11 cellular contexts compared by ENCODE assay signal in genomic region chr3:101852983-101853382, GRCh38. TPM values are rescaled to one million over a fixed set of nuclear protein-coding genes. Genes with fewer than 3 reads are reported as not detected.
DNase-seq lines count a peak whose midpoint lies in the region; ATAC-seq and TF ChIP-seq lines count a peak whose summit lies in the region.
"Had no signal": no experiment of that assay in that cellular context is flagged by ENCODE, and none has a peak within 500 bp of the region (broad histone marks: within the 10 kb centered on the region; RNA-seq: fewer than 3 reads in every experiment).

No MANE protein-coding gene starts in this region.

- peaks cover 55% of the 10 kb centered on the region for H3K79me2 ChIP-seq in ACC112 (ENCODE audit: control insufficient read depth, insufficient read depth, low read length, unreplicated experiment)

- no peak for ATAC-seq in natural killer cell
- ATAC-seq in GM19463 (IDR thresholded peaks at IDR 0.05; ENCODE audit: unreplicated experiment), result no peak
- no peak for ATAC-seq in HG03045 (IDR thresholded peaks at IDR 0.05; ENCODE audit: unreplicated experiment)
- ATAC-seq: left lung had no signal

- no peaks in the 10 kb centered on the region for H3K27me3 Mint-ChIP-seq in natural killer cell (ENCODE audit: low read depth in 2 of 2)

- H3K4me3 ChIP-seq in ACC112 (ENCODE audit: low read depth, low read length) (peak overlapping the region; percentile 92; the same call in 1 of the 2 replicates), GM08714 (ENCODE audit: low read length) (peak overlapping the region; percentile 22; the same call in 1 of the 2 replicates), breast epithelium (peak overlapping the region in 2 of 3 donors; percentile 74 to 79)

- peaks cover 55% of the 10 kb centered on the region for H3K36me3 Mint-ChIP-seq in natural killer cell

- H3K27me3 ChIP-seq in ACC112 (ENCODE audit: insufficient read depth, low read length) (no peaks in the 10 kb centered on the region), breast epithelium (no peaks in the 10 kb centered on the region)
- H3K27me3 ChIP-seq: left lung had no signal

- H3K9me3 ChIP-seq in breast epithelium, result no peaks in the 10 kb centered on the region
- H3K9me3 ChIP-seq: left lung had no signal

- H3K27ac ChIP-seq in ACC112 (ENCODE audit: low read depth, low read length) (no peak overlapping the region), breast epithelium (peak overlapping the region; percentile 71 to 83)

- no peak for DNase-seq in breast epithelium (ENCODE audit: low spot score in 2 of 2)
- DNase-seq in natural killer cell, result no peak
- no peak for DNase-seq in activated CD8-positive, alpha-beta memory T cell treated with anti-CD3 and anti-CD28 coated beads for 24 hours
- DNase-seq in hypothalamus (lab: John Stamatoyannopoulos, UW), result no peak
- DNase-seq: central memory CD4-positive, alpha-beta T cell; left lung; NCI-H1694 had no signal

- peaks cover 44 to 56% of the 10 kb centered on the region in 2 donors for H3K4me1 Mint-ChIP-seq in natural killer cell

- intact Hi-C loops in breast epithelium (cut with DNase I; ENCODE audit: low total_unique reads), result no loop called here
- intact Hi-C loops in natural killer cell (cut with micrococcal nuclease), result loop anchor here (5.0 kb wide), 4 partner anchors 41 to 281 kb away; partner anchors contain the start of genes PCNP and ZBTB11

- no peak for TF ChIP-seq POLR2A in breast epithelium (IDR thresholded peaks at IDR 0.05)

- H3K36me3 ChIP-seq in ACC112 (ENCODE audit: insufficient read depth, low read length), result peaks cover 68% of the 10 kb centered on the region
- H3K36me3 ChIP-seq in breast epithelium, result peaks cover 10% of the 10 kb centered on the region

- peak overlapping the region; percentile 98 to 99 for H3K27ac Mint-ChIP-seq in natural killer cell

- H2AFZ ChIP-seq in ACC112 (ENCODE audit: low read length, unreplicated experiment), result no peak overlapping the region

- H3K4me1 ChIP-seq in ACC112 (ENCODE audit: control insufficient read depth, insufficient read depth, low read length, unreplicated experiment), result peaks cover 37% of the 10 kb centered on the region
- no peaks in the 10 kb centered on the region for H3K4me1 ChIP-seq in breast epithelium

- H3K4me3 Mint-ChIP-seq in natural killer cell, result no peak overlapping the region

- H3K9me3 Mint-ChIP-seq in natural killer cell, result no peaks in the 10 kb centered on the region

- no peak for TF ChIP-seq CTCF in breast epithelium (IDR thresholded peaks at IDR 0.05)
- TF ChIP-seq CTCF in natural killer cell (IDR thresholded peaks at IDR 0.05), result no peak

RNA-seq across cellular contexts. Expression of gene NFKBIZ, which starts 3.7 kb away (rescaled TPM):
- total RNA-seq in breast epithelium, result 100 to 1,000 TPM in 2 of 3 donors, 10 to 100 TPM in 1; 52.2 to 694 (median 243) TPM
- total RNA-seq in natural killer cell, result 100 to 1,000 TPM; 510 to 811 (median 774) TPM

Comparison
In these comparisons a context has a peak if more than half of its experiments do, and no peak if none do; other contexts are left out.
1. H3K4me3 ChIP-seq: peak in every context shown above with its lines; median percentile 92 in ACC112; 76 in breast epithelium; 22 in GM08714.